7 cellular contexts compared by ENCODE assay signal in the genomic region with DNA sequence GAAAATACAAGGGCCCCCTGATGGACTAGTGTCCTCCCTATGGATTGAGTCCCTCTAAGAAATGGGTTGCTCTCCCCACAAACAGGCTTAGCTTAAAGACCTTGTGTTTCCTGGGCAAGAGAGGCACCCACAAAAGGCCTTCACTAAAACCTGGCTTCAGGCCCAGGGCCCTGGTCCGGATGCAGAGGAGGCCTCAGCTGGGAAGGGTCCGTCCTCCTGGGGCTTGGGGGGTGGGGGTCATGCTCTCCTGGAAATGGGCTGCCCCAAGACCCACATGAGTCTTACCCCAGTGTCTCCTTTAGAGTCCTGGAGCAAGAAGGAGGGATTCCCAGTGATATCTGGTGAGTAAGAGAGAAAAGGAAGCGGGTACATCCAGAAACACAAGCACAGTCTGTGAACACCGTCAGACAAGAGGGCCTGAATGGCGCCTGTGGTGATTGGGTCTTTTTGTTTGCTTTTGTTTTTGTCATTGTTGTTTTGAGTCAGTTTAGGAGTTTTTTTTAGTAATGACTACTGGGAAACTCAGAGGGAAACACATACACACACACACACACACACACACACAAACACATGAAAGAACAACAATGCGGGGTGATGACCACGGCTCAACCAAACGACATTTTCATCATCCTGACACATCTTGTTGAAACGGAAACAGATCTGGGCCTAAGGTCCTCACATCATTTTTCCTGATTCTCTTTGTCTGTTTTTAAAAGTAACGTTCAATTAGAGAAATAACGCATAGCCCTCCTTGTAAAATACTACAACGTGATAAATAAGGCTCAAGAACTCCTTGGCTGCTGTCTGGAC.
DNase-seq lines count a peak whose midpoint lies in the region; ATAC-seq and TF ChIP-seq lines count a peak whose summit lies in the region.
"Not testable (repeated sequence)": the region's sequence is repeated elsewhere in the genome, so short reads cannot be mapped to it uniquely, and the experiment has no call there.

No MANE protein-coding gene starts in this region.

- not testable (repeated sequence) for H3K27ac Mint-ChIP-seq in activated CD4-positive, alpha-beta memory T cell treated with anti-CD3 and anti-CD28 coated beads for 36 hours; activated T-helper 17 cell treated with anti-CD3 and anti-CD28 coated beads, Interleukin-2, amount 50 U/mL, for 72 hours; effector memory CD8-positive, alpha-beta T cell
- H3K27ac Mint-ChIP-seq in osteocyte (ENCODE audit: unreplicated experiment): peak overlapping the region; percentile 34

- H3K27ac ChIP-seq in PC-3 (ENCODE audit: low read length); brain microvascular endothelial cell: not testable (repeated sequence)

- not testable (repeated sequence) for TF ChIP-seq CTCF in PC-3 (conservative IDR thresholded peaks at IDR 0.05; ENCODE audit: low read depth, low read length); brain microvascular endothelial cell (IDR thresholded peaks at IDR 0.05; ENCODE audit: low read depth, low read length, missing control alignments); osteocyte (IDR thresholded peaks at IDR 0.05)

- POLR2A ChIA-PET in PC-3 (lab: Charles Lee; ENCODE audit: unreplicated experiment); activated CD4-positive, alpha-beta memory T cell treated with anti-CD3 and anti-CD28 coated beads for 36 hours (lab: Charles Lee): not testable (repeated sequence)

- H3K9ac ChIP-seq in PC-3 (ENCODE audit: low read length): not testable (repeated sequence)

- BruUV-seq in PC-3 (replicated peaks; lab: Mats Ljungman, UMichigan): not testable (repeated sequence)

- not testable (repeated sequence) for H3K79me2 ChIP-seq in PC-3 (ENCODE audit: low read length)

- H3K4me1 ChIP-seq in PC-3 (ENCODE audit: insufficient read depth, low read length): not testable (repeated sequence)

- not testable (repeated sequence) for H3K4me3 ChIP-seq in PC-3 (ENCODE audit: low read length); brain microvascular endothelial cell (ENCODE audit: low read depth, low read length)

- H3K9me3 Mint-ChIP-seq in activated CD4-positive, alpha-beta memory T cell treated with anti-CD3 and anti-CD28 coated beads for 36 hours; activated T-helper 17 cell treated with anti-CD3 and anti-CD28 coated beads, Interleukin-2, amount 50 U/mL, for 72 hours; effector memory CD8-positive, alpha-beta T cell; osteocyte (ENCODE audit: unreplicated experiment): not testable (repeated sequence)

- H4K20me1 ChIP-seq in PC-3 (ENCODE audit: low read length): not testable (repeated sequence)

- not testable (repeated sequence) for H3K27me3 ChIP-seq in PC-3 (ENCODE audit: low read length); brain microvascular endothelial cell (replicated peaks)

- in situ Hi-C loops in brain microvascular endothelial cell (cut with HindIII; ENCODE audit: low pct_ligation_motif_present, low sequenced_read_pairs): not testable (repeated sequence)

- H3K9me2 ChIP-seq in PC-3 (replicated peaks; ENCODE audit: low read length): not testable (repeated sequence)

- not testable (repeated sequence) for ATAC-seq in PC-3
- peak; percentile 27 for ATAC-seq in activated T-helper 17 cell treated with anti-CD3 and anti-CD28 coated beads, Interleukin-2, amount 50 U/mL, for 72 hours (replicated peaks)
- peak; percentile 30 for ATAC-seq in effector memory CD8-positive, alpha-beta T cell (replicated peaks)

- H3K4me2 ChIP-seq in PC-3 (ENCODE audit: low read length): not testable (repeated sequence)

- not testable (repeated sequence) for H3K4me1 Mint-ChIP-seq in activated CD4-positive, alpha-beta memory T cell treated with anti-CD3 and anti-CD28 coated beads for 36 hours (ENCODE audit: low read depth); activated T-helper 17 cell treated with anti-CD3 and anti-CD28 coated beads, Interleukin-2, amount 50 U/mL, for 72 hours; effector memory CD8-positive, alpha-beta T cell (ENCODE audit: low read depth in 2 of 2)
- H3K4me1 Mint-ChIP-seq in osteocyte (ENCODE audit: unreplicated experiment): peaks cover 15% of the 10 kb centered on the region

- H3K27me3 Mint-ChIP-seq in activated CD4-positive, alpha-beta memory T cell treated with anti-CD3 and anti-CD28 coated beads for 36 hours; activated T-helper 17 cell treated with anti-CD3 and anti-CD28 coated beads, Interleukin-2, amount 50 U/mL, for 72 hours; effector memory CD8-positive, alpha-beta T cell; osteocyte (ENCODE audit: unreplicated experiment): not testable (repeated sequence)

- DNase-seq in PC-3: peak; percentile 1
- DNase-seq in activated CD4-positive, alpha-beta memory T cell treated with anti-CD3 and anti-CD28 coated beads for 36 hours: peak; percentile 34
- DNase-seq in brain microvascular endothelial cell: peak; percentile 55
- DNase-seq in effector memory CD8-positive, alpha-beta T cell; osteocyte (ENCODE audit: extremely low spot score, unreplicated experiment): not testable (repeated sequence)
- DNase-seq in left kidney (ENCODE audit: low read depth, low spot score): peak; percentile 17

- H3K4me3 Mint-ChIP-seq in activated CD4-positive, alpha-beta memory T cell treated with anti-CD3 and anti-CD28 coated beads for 36 hours; activated T-helper 17 cell treated with anti-CD3 and anti-CD28 coated beads, Interleukin-2, amount 50 U/mL, for 72 hours; effector memory CD8-positive, alpha-beta T cell; osteocyte (ENCODE audit: unreplicated experiment): not testable (repeated sequence)

- H3K9me3 ChIP-seq in PC-3 (ENCODE audit: low read length): not testable (repeated sequence)

- not testable (repeated sequence) for H3K36me3 Mint-ChIP-seq in activated CD4-positive, alpha-beta memory T cell treated with anti-CD3 and anti-CD28 coated beads for 36 hours; activated T-helper 17 cell treated with anti-CD3 and anti-CD28 coated beads, Interleukin-2, amount 50 U/mL, for 72 hours (ENCODE audit: low read depth); effector memory CD8-positive, alpha-beta T cell (ENCODE audit: insufficient read depth); osteocyte (ENCODE audit: unreplicated experiment)

- not testable (repeated sequence) for H3K36me3 ChIP-seq in PC-3 (ENCODE audit: low read depth, low read length); brain microvascular endothelial cell (replicated peaks)

- not testable (repeated sequence) for H2AFZ ChIP-seq in PC-3 (ENCODE audit: low read length)

- not testable (repeated sequence) for H3F3A ChIP-seq in PC-3 (ENCODE audit: low read length, unreplicated experiment)

- intact Hi-C loops in PC-3 (cut with micrococcal nuclease); activated CD4-positive, alpha-beta memory T cell treated with anti-CD3 and anti-CD28 coated beads for 36 hours (cut with micrococcal nuclease): not testable (repeated sequence)

- CTCF ChIA-PET in PC-3 (lab: Charles Lee); activated CD4-positive, alpha-beta memory T cell treated with anti-CD3 and anti-CD28 coated beads for 36 hours (lab: Charles Lee): not testable (repeated sequence)
